ENCODE assay signal across 9 cellular contexts in genomic region chr6:24883618-24884017, GRCh38. TPM values are rescaled to one million over a fixed set of nuclear protein-coding genes. Genes with fewer than 3 reads are reported as not detected.
A peak's percentile ranks its signal among the peaks of the same experiment; 100 is the strongest.
DNase-seq lines count a peak whose midpoint lies in the region; ATAC-seq lines count a peak whose summit lies in the region.
"Had no signal": no experiment of that assay in that cellular context is flagged by ENCODE, and none has a peak within 500 bp of the region (broad histone marks: within the 10 kb centered on the region; RNA-seq: fewer than 3 reads in every experiment).

No MANE protein-coding gene starts in this region.

- no peak overlapping the region for H3K4me3 ChIP-seq in HAP-1

- peaks cover 33% of the 10 kb centered on the region for H3K4me1 ChIP-seq in HAP-1

- peak overlapping the region; percentile 99 for H3K27ac Mint-ChIP-seq in activated naive CD4-positive, alpha-beta T cell treated with anti-CD3 and anti-CD28 coated beads for 36 hours

- H3K36me3 ChIP-seq in HAP-1 (replicated peaks) = no peaks in the 10 kb centered on the region

- H3K4me1 Mint-ChIP-seq in activated naive CD4-positive, alpha-beta T cell treated with anti-CD3 and anti-CD28 coated beads for 36 hours (ENCODE audit: low read depth) = peaks cover 91% of the 10 kb centered on the region

- in situ Hi-C loops in HAP-1 (cut with MboI; ENCODE audit: low sequenced_read_pairs) = no loop called here

- peak; percentile 66 for ATAC-seq in HG03095 (IDR thresholded peaks at IDR 0.05; ENCODE audit: unreplicated experiment)
- ATAC-seq: Panc1 had no signal

- intact Hi-C loops in activated naive CD4-positive, alpha-beta T cell treated with anti-CD3 and anti-CD28 coated beads for 36 hours (cut with micrococcal nuclease) = loop anchor here (1.0 to 2.0 kb wide), 12 partner anchors 15 to 255 kb away; no protein-coding TSS in a partner anchor

- peak overlapping the region; percentile 73 for H3K4me3 Mint-ChIP-seq in activated naive CD4-positive, alpha-beta T cell treated with anti-CD3 and anti-CD28 coated beads for 36 hours

- H3K27me3 Mint-ChIP-seq in activated naive CD4-positive, alpha-beta T cell treated with anti-CD3 and anti-CD28 coated beads for 36 hours (ENCODE audit: low read depth) = no peaks in the 10 kb centered on the region

- H3K9me3 Mint-ChIP-seq in activated naive CD4-positive, alpha-beta T cell treated with anti-CD3 and anti-CD28 coated beads for 36 hours = peaks cover 2% of the 10 kb centered on the region

- peak; percentile 51 to 55 for DNase-seq in activated CD4-positive, alpha-beta T cell treated with anti-CD3 and anti-CD28 coated beads for 4 hours
- no peak for DNase-seq in activated CD4-positive, alpha-beta T cell treated with anti-CD3 and anti-CD28 coated beads for 1 hour
- DNase-seq in activated naive CD4-positive, alpha-beta T cell treated with anti-CD3 and anti-CD28 coated beads for 36 hours = peak; percentile 82
- peak in 2 of 3 experiments; percentile 7 to 30 for DNase-seq in stimulated activated CD4-positive, alpha-beta T cell treated with anti-CD3 and anti-CD28 coated beads, TNF-alpha, amount 100 ng/mL, for 4 hours (ENCODE audit: low read depth in 3 of 3)
- DNase-seq in HAP-1 (ENCODE audit: low spot score in 2 of 2) (no peak), CD1c-positive myeloid dendritic cell (ENCODE audit: extremely low spot score) (no peak), NCI-H2081 (lab: John Stamatoyannopoulos, UW) (no peak)

- CTCF ChIA-PET in activated naive CD4-positive, alpha-beta T cell treated with anti-CD3 and anti-CD28 coated beads for 36 hours (lab: Charles Lee) = interaction anchor here (0.7 to 5.2 kb wide), 12 partner anchors 10 to 143 kb away, joined by 3 to 29 read pairs (median 6); no protein-coding TSS in a partner anchor

- peaks cover 21% of the 10 kb centered on the region for H3K36me3 Mint-ChIP-seq in activated naive CD4-positive, alpha-beta T cell treated with anti-CD3 and anti-CD28 coated beads for 36 hours (ENCODE audit: low read depth)

- H3K9me3 ChIP-seq in HAP-1 = no peaks in the 10 kb centered on the region

- H3K27me3 ChIP-seq in HAP-1 (ENCODE audit: low read depth) = no peaks in the 10 kb centered on the region

RNA-seq across cellular contexts. Expression of gene RIPOR2, which starts 52.1 kb away (rescaled TPM):
- total RNA-seq in activated naive CD4-positive, alpha-beta T cell treated with anti-CD3 and anti-CD28 coated beads for 36 hours = 100 to 1,000 TPM; 111 to 116 TPM

Comparison
In these comparisons a context has a peak if more than half of its experiments do, and no peak if none do; other contexts are left out.
1. DNase-seq: peak in activated CD4-positive, alpha-beta T cell treated with anti-CD3 and anti-CD28 coated beads for 4 hours (2 of 2), activated naive CD4-positive, alpha-beta T cell treated with anti-CD3 and anti-CD28 coated beads for 36 hours (single experiment) and stimulated activated CD4-positive, alpha-beta T cell treated with anti-CD3 and anti-CD28 coated beads, TNF-alpha, amount 100 ng/mL, for 4 hours (2 of 3); none in activated CD4-positive, alpha-beta T cell treated with anti-CD3 and anti-CD28 coated beads for 1 hour (single experiment), HAP-1 (0 of 2), CD1c-positive myeloid dendritic cell (single experiment) and NCI-H2081 (0 of 2).